Comparison of ENCODE assay signal across 31 cellular contexts in the genomic region with DNA sequence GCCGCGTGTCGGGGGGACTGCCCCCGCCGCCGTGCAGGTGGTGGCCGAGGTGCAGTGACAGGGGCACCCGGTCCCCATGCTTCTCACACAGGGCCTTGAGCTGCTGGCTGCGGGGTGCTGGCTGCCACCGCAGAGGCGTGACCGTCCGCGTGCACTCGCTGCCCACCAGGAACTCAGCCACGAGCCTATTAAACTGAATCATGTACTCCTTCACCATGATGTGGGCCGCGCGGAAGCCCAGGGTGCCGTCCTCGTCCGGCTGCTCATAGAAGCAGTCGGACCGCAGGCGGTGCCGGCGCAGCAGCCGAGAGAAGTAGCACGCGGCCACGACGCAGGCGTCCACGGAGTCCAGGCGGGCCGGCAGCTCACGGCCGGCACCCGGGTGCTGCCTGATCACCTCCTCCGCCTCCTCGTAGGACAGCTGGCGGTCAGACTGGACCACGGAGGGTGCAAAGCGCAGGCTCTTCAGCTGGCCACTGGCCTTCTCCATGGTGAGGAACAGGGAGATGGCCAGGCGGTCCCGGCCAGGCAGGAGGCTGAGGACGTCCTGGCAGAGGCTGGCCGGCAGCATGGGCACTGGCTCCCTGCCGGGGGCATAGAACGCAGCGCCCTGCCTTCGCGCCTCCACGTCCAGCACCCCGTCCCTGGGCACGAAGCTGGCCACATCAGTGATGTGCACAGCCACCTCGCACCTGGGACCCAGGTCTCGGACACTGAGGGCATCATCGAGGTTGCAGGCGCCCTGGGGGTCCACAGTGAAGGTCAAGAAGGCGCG. TPM values are rescaled to one million over a fixed set of nuclear protein-coding genes. Genes with fewer than 3 reads are reported as not detected.
"Had no signal": no experiment of that assay in that cellular context is flagged by ENCODE, and none has a peak within 500 bp of the region (broad histone marks: within the 10 kb centered on the region; RNA-seq: fewer than 3 reads in every experiment).

No MANE protein-coding gene starts in this region.

- H3K27me3 ChIP-seq: esophagus squamous epithelium, right atrium auricular region, tibial nerve, upper lobe of left lung had no signal

- H3K9me3 ChIP-seq: esophagus squamous epithelium, heart right ventricle, left lung, mucosa of descending colon, prostate gland, right atrium auricular region, thoracic aorta, tibial nerve, upper lobe of left lung had no signal

- H3K4me1 ChIP-seq: prostate gland, right atrium auricular region, tibial nerve had no signal

- FAIRE-seq: endometrium, islet of Langerhans had no signal

- ATAC-seq: effector memory CD8-positive, alpha-beta T cell; heart right ventricle; left cardiac atrium; left lung; mucosa of descending colon; natural killer cell treated with Interleukin-12 subunit alpha and Interleukin-12 subunit beta and Interleukin-15 and Interleukin-18, amount 100 ng/mL, for 72 hours; stimulated activated naive B cell treated with anti-CD40 and anti-IgM and Interleukin-4, amounts not matched to agents 10 μg/mL and 1 μg/mL and 100 μg/mL, for 72 hours had no signal

- DNase-seq: cortex of kidney; effector memory CD8-positive, alpha-beta T cell; erythroblast; esophagus squamous epithelium; foreskin melanocyte; glutamatergic neuron; heart right ventricle; hippocampal formation; left cardiac atrium; left lung; mesenchymal stem cell; naive B cell; stimulated activated CD4-positive, alpha-beta T cell treated with anti-CD3 and anti-CD28 coated beads, Interleukin-15, amount 100 ng/mL, for 24 hours; stimulated activated CD4-positive, alpha-beta T cell treated with anti-CD3 and anti-CD28 coated beads, Interleukin-2, amount 100 ng/mL, for 48 hours; stimulated activated naive B cell treated with anti-CD40 and anti-IgM and Interleukin-4, amounts not matched to agents 10 μg/mL and 1 μg/mL and 100 μg/mL, for 72 hours had no signal

- H3K27ac ChIP-seq: esophagus squamous epithelium, heart right ventricle, left lung, prostate gland, right atrium auricular region, skin epidermis, thoracic aorta, tibial nerve, upper lobe of left lung had no signal

- H3K4me3 ChIP-seq: esophagus squamous epithelium, heart right ventricle, left lung, mucosa of descending colon, prostate gland, right atrium auricular region, skin epidermis, thoracic aorta, tibial nerve, upper lobe of left lung had no signal

RNA-seq across cellular contexts. Expression of a gene that starts 10.3 kb away (rescaled TPM):
- total RNA-seq: right atrium auricular region had no signal

RNA-seq across cellular contexts. Expression of a gene that starts 16.7 kb away (rescaled TPM):
- total RNA-seq: dermis microvascular lymphatic vessel endothelial cell; esophagus squamous epithelium; heart right ventricle; kidney epithelial cell; left cardiac atrium; left lung; lung microvascular endothelial cell; mesothelial cell of epicardium; natural killer cell treated with Interleukin-12 subunit alpha and Interleukin-12 subunit beta and Interleukin-15 and Interleukin-18, amount 100 ng/mL, for 72 hours; neural crest cell; osteocyte; right atrium auricular region; thoracic aorta; tibial nerve; upper lobe of left lung had no signal
- polyA plus RNA-seq: heart right ventricle had no signal

RNA-seq across cellular contexts. Expression of a gene that starts 27.0 kb away (rescaled TPM):
- total RNA-seq: lung microvascular endothelial cell, neural crest cell, right atrium auricular region had no signal
